ENCODE assay signal across 10 cellular contexts in genomic region chr2:44245068-44245861, GRCh38. TPM values are rescaled to one million over a fixed set of nuclear protein-coding genes. Genes with fewer than 3 reads are reported as not detected.
DNase-seq lines count a peak whose midpoint lies in the region; FAIRE-seq and TF ChIP-seq lines count a peak whose summit lies in the region.
"Had no signal": no experiment of that assay in that cellular context is flagged by ENCODE, and none has a peak within 500 bp of the region (broad histone marks: within the 10 kb centered on the region; RNA-seq: fewer than 3 reads in every experiment).

No MANE protein-coding gene starts in this region.

- peak overlapping the region; percentile 72 for H3K27ac ChIP-seq in temporal lobe (ENCODE audit: low read depth, low read length)

- DNase-seq in NCI-H1105 (lab: John Stamatoyannopoulos, UW) (peak; percentile 66), SW480 (ENCODE audit: low spot score) (peak; percentile 82), left kidney (ENCODE audit: low read depth, low spot score) (peak; percentile 63), NCI-H524 treated with DMSO at 0.1 percent for 48 hours (lab: John Stamatoyannopoulos, UW) (no peak), 8988T (no peak), GM12891 (ENCODE audit: insufficient read length, low spot score) (no peak)
- DNase-seq: activated T-cell treated with anti-CD3 and anti-CD28 coated beads, Interleukin-2, amount 50 U/mL, for 24 hours; GDM1; NCI-H446 treated with DMSO at 0.1 percent for 48 hours had no signal

- no peak for FAIRE-seq in GM12891 (lab: Jason Lieb, UNC)

- TF ChIP-seq POLR2A in GM12891 (IDR thresholded peaks at IDR 0.05; ENCODE audit: low read depth, low read length), result no peak

TF ChIP-seq in GM12891, 5 proteins besides CTCF, POLR2A, EP300 and RAD21:
- TF ChIP-seq SPI1 (IDR thresholded peaks at IDR 0.05; ENCODE audit: low read depth, low read length) (no peak), PAX5 (IDR thresholded peaks at IDR 0.05; ENCODE audit: insufficient read depth, low read length, severe bottlenecking) (no peak), POU2F2 (IDR thresholded peaks at IDR 0.05; ENCODE audit: low read depth, low read length) (no peak), TAF1 (IDR thresholded peaks at IDR 0.05; ENCODE audit: low read depth, low read length) (no peak), POLR2AphosphoS5 (IDR thresholded peaks at IDR 0.05; ENCODE audit: low read depth, low read length) (no peak)

RNA-seq across cellular contexts. Expression of gene SLC3A1, which starts 30.0 kb away (rescaled TPM):
- total RNA-seq in temporal lobe, result under 0.01 TPM
- 0.24 TPM for polyA plus RNA-seq in GM12891 (2012; ENCODE audit: low read depth, missing spikeins)

Comparison
In these comparisons a context has a peak if more than half of its experiments do, and no peak if none do; other contexts are left out.
1. DNase-seq: peak in NCI-H1105 (single experiment), SW480 (single experiment) and left kidney (single experiment); none in NCI-H524 treated with DMSO at 0.1 percent for 48 hours (single experiment), 8988T (single experiment) and GM12891 (single experiment).